Comparison of ENCODE assay signal across 9 cellular contexts in the genomic region with DNA sequence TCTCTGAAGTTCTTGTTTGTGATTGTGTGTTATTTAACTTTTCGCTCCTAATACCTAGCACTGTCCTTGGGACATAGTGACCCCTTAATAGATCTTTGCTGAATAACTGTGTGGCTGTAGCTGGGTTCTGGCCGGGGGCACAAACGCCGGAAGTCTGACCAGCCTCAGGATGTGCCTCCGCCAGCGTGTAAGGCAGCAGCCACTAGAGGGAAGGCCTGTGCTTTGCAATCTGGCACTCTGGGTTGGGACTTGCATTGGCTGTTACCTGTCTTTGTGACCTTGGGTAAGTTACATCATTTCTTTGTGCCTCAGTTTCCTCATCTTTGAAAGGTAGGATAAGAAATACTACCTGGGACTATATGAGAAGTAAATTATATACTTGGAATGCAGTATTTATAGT.
A peak's percentile ranks its signal among the peaks of the same experiment; 100 is the strongest.
DNase-seq lines count a peak whose midpoint lies in the region; ATAC-seq and TF ChIP-seq lines count a peak whose summit lies in the region.
"Had no signal": no experiment of that assay in that cellular context is flagged by ENCODE, and none has a peak within 500 bp of the region (broad histone marks: within the 10 kb centered on the region; RNA-seq: fewer than 3 reads in every experiment).

No MANE protein-coding gene starts in this region.

- 56 to 66% (median 57%) methylated on average over 6 of the region's 6 CpGs for WGBS in heart left ventricle, 4 donors
- 89 to 93% methylated on average over 6 of the region's 6 CpGs for WGBS in testis, 2 donors

- TF ChIP-seq POLR2A in heart left ventricle (IDR thresholded peaks at IDR 0.05) = no peak
- TF ChIP-seq POLR2A in testis (IDR thresholded peaks at IDR 0.05) = no peak

- ATAC-seq in heart left ventricle (peak in 3 of 4 donors; percentile 39 to 61 (median 48)), HG03571 (IDR thresholded peaks at IDR 0.05; ENCODE audit: unreplicated experiment) (no peak)

- no peaks in the 10 kb centered on the region for H4K20me1 ChIP-seq in Loucy (ENCODE audit: insufficient read depth, low read length, poor library complexity, severe bottlenecking)
- H4K20me1 ChIP-seq: BLaER1 had no signal

- H3K36me3 ChIP-seq in Loucy (ENCODE audit: insufficient read depth, low read length) (peaks cover 9% of the 10 kb centered on the region; the same call in 1 of the 2 replicates), heart left ventricle (peaks cover 0 to 52% (median 25%) of the 10 kb centered on the region in 9 donors), testis (ENCODE audit: low read depth, missing control alignments) (no peaks in the 10 kb centered on the region)

- intact Hi-C loops in heart left ventricle (cut with DNase I) = loop anchor here in 3 of 10 donors (5.0 to 10.0 kb wide), 3 partner anchors 33 to 252 kb away; partner anchors contain the start of gene FNDC3B (in 1 of the 3)
- intact Hi-C loops in testis (cut with DNase I; ENCODE audit: low total_unique reads) = no loop called here

- no peak overlapping the region for H3K9ac ChIP-seq in Loucy (ENCODE audit: low read depth, low read length, poor library complexity, severe bottlenecking)
- H3K9ac ChIP-seq: BLaER1 had no signal

- H3K27me3 ChIP-seq in Loucy (ENCODE audit: insufficient read depth, low read length, poor library complexity, severe bottlenecking) = no peaks in the 10 kb centered on the region
- no peaks in the 10 kb centered on the region for H3K27me3 ChIP-seq in heart left ventricle
- H3K27me3 ChIP-seq in testis = no peaks in the 10 kb centered on the region
- H3K27me3 ChIP-seq: BLaER1 had no signal

- H3K9me3 ChIP-seq in Loucy (ENCODE audit: insufficient read depth, low read depth, low read length) (no peaks in the 10 kb centered on the region), heart left ventricle (no peaks in the 10 kb centered on the region), testis (no peaks in the 10 kb centered on the region)

- H3K4me2 ChIP-seq in Loucy (ENCODE audit: low read depth, low read length, poor library complexity, severe bottlenecking) = no peak overlapping the region
- H3K4me2 ChIP-seq: BLaER1 had no signal

- no peaks in the 10 kb centered on the region for H3F3A ChIP-seq in Loucy (ENCODE audit: low read depth)

- TF ChIP-seq CTCF in Loucy (conservative IDR thresholded peaks at IDR 0.05; ENCODE audit: low read length) (peak; percentile 70), heart left ventricle (IDR thresholded peaks at IDR 0.05) (peak; percentile 39 to 72 (median 53)), testis (IDR thresholded peaks at IDR 0.05) (peak in 1 of 3 experiments; percentile 14)

- H3K4me1 ChIP-seq in Loucy (ENCODE audit: insufficient read depth, low read length, poor library complexity, severe bottlenecking) (peaks cover 45% of the 10 kb centered on the region), heart left ventricle (peaks cover 0 to 83% (median 53%) of the 10 kb centered on the region in 12 donors), testis (peaks cover 19% of the 10 kb centered on the region)
- H3K4me1 ChIP-seq: BLaER1 had no signal

- no peaks in the 10 kb centered on the region for H3K9me2 ChIP-seq in Loucy (replicated peaks; ENCODE audit: low read depth, low read length)

- H2AFZ ChIP-seq in Loucy (ENCODE audit: low read length) = no peak overlapping the region

- H3K27ac ChIP-seq in heart left ventricle (peak overlapping the region; percentile 3 to 87 (median 72)), testis (no peak overlapping the region)
- H3K27ac ChIP-seq: BLaER1 had no signal

- H3K4me3 ChIP-seq in Loucy (ENCODE audit: low read length, poor library complexity, severe bottlenecking) = no peak overlapping the region
- H3K4me3 ChIP-seq in heart left ventricle = peak overlapping the region in 1 of 12 donors; percentile 6
- no peak overlapping the region for H3K4me3 ChIP-seq in testis
- H3K4me3 ChIP-seq: BLaER1 had no signal

- no peaks in the 10 kb centered on the region for H3K79me2 ChIP-seq in Loucy (ENCODE audit: insufficient read depth, low read length)

- DNase-seq in NCI-H82 (lab: John Stamatoyannopoulos, UW) = peak; percentile 21
- DNase-seq in NCI-H82 treated with DMSO at 0.1 percent for 48 hours (lab: John Stamatoyannopoulos, UW; ENCODE audit: unreplicated experiment) = no peak
- peak in 4 of 5 donors; percentile 45 to 52 (median 48) for DNase-seq in heart left ventricle
- peak; percentile 31 for DNase-seq in testis
- DNase-seq in DMS114 treated with DMSO at 0.1 percent for 48 hours (lab: John Stamatoyannopoulos, UW; ENCODE audit: unreplicated experiment) = no peak
- no peak for DNase-seq in HK-2 (ENCODE audit: unreplicated experiment)

Comparison
In these comparisons a context has a peak if more than half of its experiments do, and no peak if none do; other contexts are left out.
1. DNase-seq: peak in NCI-H82 (single experiment), heart left ventricle (4 of 5) and testis (single experiment); none in NCI-H82 treated with DMSO at 0.1 percent for 48 hours (single experiment), DMS114 treated with DMSO at 0.1 percent for 48 hours (single experiment) and HK-2 (single experiment).
2. H3K27ac ChIP-seq: peak in heart left ventricle (12 of 12); none in testis (0 of 2).